ENCODE assay signal across 23 cellular contexts in genomic region chr5:116382025-116382873, GRCh38.
DNase-seq lines count a peak whose midpoint lies in the region; ATAC-seq and TF ChIP-seq lines count a peak whose summit lies in the region.
"Had no signal": no experiment of that assay in that cellular context is flagged by ENCODE, and none has a peak within 500 bp of the region (broad histone marks: within the 10 kb centered on the region; RNA-seq: fewer than 3 reads in every experiment).

No MANE protein-coding gene starts in this region.

- H3K9me3 Mint-ChIP-seq in neural crest cell, result no peaks in the 10 kb centered on the region
- H3K9me3 Mint-ChIP-seq in CD8-positive, alpha-beta T cell, result peaks cover under 1% of the 10 kb centered on the region

- H3K27me3 Mint-ChIP-seq in neural crest cell (ENCODE audit: low read depth), result no peaks in the 10 kb centered on the region
- H3K27me3 Mint-ChIP-seq in CD8-positive, alpha-beta T cell (ENCODE audit: low read depth), result no peaks in the 10 kb centered on the region
- H3K27me3 Mint-ChIP-seq: activated naive CD8-positive, alpha-beta T cell treated with anti-CD3 and anti-CD28 coated beads for 36 hours; CD4-positive, CD25-positive, alpha-beta regulatory T cell had no signal

- H3K27me3 ChIP-seq in CD8-positive, alpha-beta T cell (ENCODE audit: insufficient read depth, low read length), result no peaks in the 10 kb centered on the region
- H3K27me3 ChIP-seq: colonic mucosa had no signal

- no peak overlapping the region for H3K4me3 ChIP-seq in LNCaP clone FGC (ENCODE audit: low read depth, low read length)
- H3K4me3 ChIP-seq in CD8-positive, alpha-beta T cell (ENCODE audit: low read depth, low read length), result no peak overlapping the region
- H3K4me3 ChIP-seq: colonic mucosa had no signal

- TF ChIP-seq CTCF in LNCaP clone FGC (IDR thresholded peaks at IDR 0.05; ENCODE audit: control insufficient read depth, extremely low read depth, insufficient read depth) (no peak), neural crest cell (conservative IDR thresholded peaks at IDR 0.05) (no peak)
- no peak for TF ChIP-seq CTCF in CD8-positive, alpha-beta T cell (IDR thresholded peaks at IDR 0.05)

- H3K27ac Mint-ChIP-seq in neural crest cell (ENCODE audit: unreplicated experiment), result peak overlapping the region; percentile 38
- H3K27ac Mint-ChIP-seq in CD8-positive, alpha-beta T cell, result no peak overlapping the region
- H3K27ac Mint-ChIP-seq: activated naive CD8-positive, alpha-beta T cell treated with anti-CD3 and anti-CD28 coated beads for 36 hours; activated T-helper 2 cell treated with anti-CD3 and anti-CD28 coated beads, Interferon-gamma antibody, Interleukin-2, Interleukin-4, amounts not matched to agents 10 μg/mL and 5 μg/mL and 100 μg/mL, durations not matched to agents 14 hours and 24 hours and 36 hours; CD4-positive, CD25-positive, alpha-beta regulatory T cell; progenitor cell of endocrine pancreas had no signal

- intact Hi-C loops in CD8-positive, alpha-beta T cell (cut with DNase I, micrococcal nuclease), result no loop called here

- no peaks in the 10 kb centered on the region for H3K36me3 ChIP-seq in CD8-positive, alpha-beta T cell (ENCODE audit: insufficient read depth, low read length)
- H3K36me3 ChIP-seq: colonic mucosa had no signal

- CTCF ChIA-PET in CD8-positive, alpha-beta T cell (lab: Charles Lee), result no interaction called here

- peaks cover 26% of the 10 kb centered on the region for H3K4me1 Mint-ChIP-seq in neural crest cell
- H3K4me1 Mint-ChIP-seq in CD8-positive, alpha-beta T cell (ENCODE audit: low read depth), result no peaks in the 10 kb centered on the region
- H3K4me1 Mint-ChIP-seq: activated naive CD8-positive, alpha-beta T cell treated with anti-CD3 and anti-CD28 coated beads for 36 hours; CD4-positive, CD25-positive, alpha-beta regulatory T cell had no signal

- ATAC-seq in GM18517 (IDR thresholded peaks at IDR 0.05; ENCODE audit: unreplicated experiment), result no peak
- ATAC-seq in GM18498 (IDR thresholded peaks at IDR 0.05; ENCODE audit: unreplicated experiment), result no peak
- no peak for ATAC-seq in CD8-positive, alpha-beta T cell

- no peaks in the 10 kb centered on the region for H3K4me1 ChIP-seq in CD8-positive, alpha-beta T cell (ENCODE audit: insufficient read depth, low read length)
- H3K4me1 ChIP-seq: colonic mucosa had no signal

- no peaks in the 10 kb centered on the region for H3K9me3 ChIP-seq in CD8-positive, alpha-beta T cell (ENCODE audit: low read length)
- H3K9me3 ChIP-seq: colonic mucosa had no signal

- POLR2A ChIA-PET in CD8-positive, alpha-beta T cell (lab: Charles Lee), result no interaction called here

- peak; percentile 28 for DNase-seq in LNCaP clone FGC (ENCODE audit: low read depth)
- DNase-seq in NOMO-1 treated with dmso at 0.1 percent for 144 hours (lab: John Stamatoyannopoulos, UW; ENCODE audit: unreplicated experiment), result peak; percentile 26
- DNase-seq in dermis blood vessel endothelial cell, result peak; percentile 41
- DNase-seq in neural crest cell (ENCODE audit: low read depth, low spot score), result no peak
- DNase-seq in CD8-positive, alpha-beta T cell, result no peak
- DNase-seq: activated CD4-positive, alpha-beta T cell treated with anti-CD3 and anti-CD28 coated beads, Interleukin-2, amount 50 U/mL, for 48 hours; activated CD4-positive, CD25-positive, alpha-beta regulatory T cell; activated CD8-positive, alpha-beta memory T cell treated with anti-CD3 and anti-CD28 coated beads, Interleukin-2, amount 50 U/mL, for 48 hours; activated naive CD8-positive, alpha-beta T cell treated with anti-CD3 and anti-CD28 coated beads for 36 hours; CD4-positive, CD25-positive, alpha-beta regulatory T cell; colonic mucosa; DMS153; GF-D8; KG1; NCI-H1048; NCI-H187 treated with DMSO at 0.1 percent for 48 hours; NCI-H510A; NK-92 treated with Interleukin-12 subunit alpha and Interleukin-12 subunit beta, amount 100 ng/mL, for 24 hours; stimulated activated CD4-positive, alpha-beta T cell treated with anti-CD3 and anti-CD28 coated beads, Interleukin-1b, Interleukin-23, amount 100 ng/mL, for 48 hours had no signal

- H3K36me3 Mint-ChIP-seq in neural crest cell (ENCODE audit: low read depth), result no peaks in the 10 kb centered on the region
- H3K36me3 Mint-ChIP-seq in CD8-positive, alpha-beta T cell, result peaks cover 47% of the 10 kb centered on the region

- no peak overlapping the region for H3K27ac ChIP-seq in CD8-positive, alpha-beta T cell (ENCODE audit: low read depth, low read length)
- H3K27ac ChIP-seq: colonic mucosa had no signal

- H3K4me3 Mint-ChIP-seq in neural crest cell, result no peak overlapping the region
- no peak overlapping the region for H3K4me3 Mint-ChIP-seq in CD8-positive, alpha-beta T cell
- H3K4me3 Mint-ChIP-seq: activated naive CD8-positive, alpha-beta T cell treated with anti-CD3 and anti-CD28 coated beads for 36 hours; CD4-positive, CD25-positive, alpha-beta regulatory T cell had no signal

Comparison
In these comparisons a context has a peak if more than half of its experiments do, and no peak if none do; other contexts are left out.
1. DNase-seq: peak in LNCaP clone FGC (single experiment), NOMO-1 treated with dmso at 0.1 percent for 144 hours (single experiment) and dermis blood vessel endothelial cell (single experiment); none in neural crest cell (single experiment) and CD8-positive, alpha-beta T cell (0 of 7).